Comparison of ENCODE assay signal across 1 cellular context in the genomic region with DNA sequence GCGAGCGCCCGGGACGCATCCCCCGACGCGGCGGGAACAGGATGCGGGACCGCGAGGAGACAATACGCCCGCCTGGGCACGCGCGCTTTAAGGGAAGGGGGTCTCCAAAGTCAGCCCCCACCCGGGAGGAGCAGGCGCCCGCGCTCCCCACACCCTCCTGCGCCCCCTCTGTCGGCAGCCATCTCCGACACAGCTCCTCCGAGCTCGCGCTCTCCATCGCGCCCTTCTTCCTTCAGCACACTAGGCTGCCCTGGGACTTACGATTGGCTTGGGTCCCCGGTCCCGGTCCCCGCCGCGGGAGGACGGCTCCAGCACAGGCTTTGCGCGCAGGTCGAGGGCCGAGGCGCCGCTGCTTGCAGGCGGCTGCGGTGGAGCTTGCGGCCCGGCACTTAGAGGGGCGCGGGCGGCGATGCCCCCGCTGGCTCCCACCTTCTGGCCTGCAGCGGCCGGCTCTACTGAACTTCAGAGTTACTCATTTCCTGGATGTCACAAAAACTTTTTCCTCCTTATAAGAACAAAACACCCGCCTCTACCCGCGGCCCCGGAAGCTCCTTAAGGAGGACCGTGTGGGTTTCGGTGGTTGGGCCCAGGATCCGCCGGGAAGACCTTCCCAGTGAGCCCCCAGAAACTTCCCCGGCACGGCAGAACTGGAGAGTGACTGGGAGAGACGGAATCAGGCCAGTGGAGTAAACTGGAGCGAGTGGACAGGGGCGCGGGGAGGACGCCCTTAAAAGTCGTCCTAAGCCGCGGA.
A peak's percentile ranks its signal among the peaks of the same experiment; 100 is the strongest.
TF ChIP-seq lines count a peak whose summit lies in the region.

A gene with protein sequence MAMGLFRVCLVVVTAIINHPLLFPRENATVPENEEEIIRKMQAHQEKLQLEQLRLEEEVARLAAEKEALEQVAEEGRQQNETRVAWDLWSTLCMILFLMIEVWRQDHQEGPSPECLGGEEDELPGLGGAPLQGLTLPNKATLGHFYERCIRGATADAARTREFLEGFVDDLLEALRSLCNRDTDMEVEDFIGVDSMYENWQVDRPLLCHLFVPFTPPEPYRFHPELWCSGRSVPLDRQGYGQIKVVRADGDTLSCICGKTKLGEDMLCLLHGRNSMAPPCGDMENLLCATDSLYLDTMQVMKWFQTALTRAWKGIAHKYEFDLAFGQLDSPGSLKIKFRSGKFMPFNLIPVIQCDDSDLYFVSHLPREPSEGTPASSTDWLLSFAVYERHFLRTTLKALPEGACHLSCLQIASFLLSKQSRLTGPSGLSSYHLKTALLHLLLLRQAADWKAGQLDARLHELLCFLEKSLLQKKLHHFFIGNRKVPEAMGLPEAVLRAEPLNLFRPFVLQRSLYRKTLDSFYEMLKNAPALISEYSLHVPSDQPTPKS (minus strand): TSS at position 481 of the 751 bp plus-strand sequence. CDS start 22,414 bp downstream, outside the sequence.

TF ChIP-seq in K562, 482 proteins besides CTCF, POLR2A, EP300 and RAD21 (continued from another document and continues in another):
- TF ChIP-seq, protein P1, sequence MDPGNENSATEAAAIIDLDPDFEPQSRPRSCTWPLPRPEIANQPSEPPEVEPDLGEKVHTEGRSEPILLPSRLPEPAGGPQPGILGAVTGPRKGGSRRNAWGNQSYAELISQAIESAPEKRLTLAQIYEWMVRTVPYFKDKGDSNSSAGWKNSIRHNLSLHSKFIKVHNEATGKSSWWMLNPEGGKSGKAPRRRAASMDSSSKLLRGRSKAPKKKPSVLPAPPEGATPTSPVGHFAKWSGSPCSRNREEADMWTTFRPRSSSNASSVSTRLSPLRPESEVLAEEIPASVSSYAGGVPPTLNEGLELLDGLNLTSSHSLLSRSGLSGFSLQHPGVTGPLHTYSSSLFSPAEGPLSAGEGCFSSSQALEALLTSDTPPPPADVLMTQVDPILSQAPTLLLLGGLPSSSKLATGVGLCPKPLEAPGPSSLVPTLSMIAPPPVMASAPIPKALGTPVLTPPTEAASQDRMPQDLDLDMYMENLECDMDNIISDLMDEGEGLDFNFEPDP (CRISPR knock-in tag; IDR thresholded peaks at IDR 0.05), result no peak
- no peak for TF ChIP-seq RBM15 (IDR thresholded peaks at IDR 0.05; ENCODE audit: insufficient read depth, low read length)
- TF ChIP-seq CBFA2T2 (conservative IDR thresholded peaks at IDR 0.05), result no peak
- TF ChIP-seq GTF2F1 (IDR thresholded peaks at IDR 0.05; ENCODE audit: low read depth, low read length), result no peak
- TF ChIP-seq ZBTB5 (IDR thresholded peaks at IDR 0.05), result no peak
- TF ChIP-seq, protein P2, sequence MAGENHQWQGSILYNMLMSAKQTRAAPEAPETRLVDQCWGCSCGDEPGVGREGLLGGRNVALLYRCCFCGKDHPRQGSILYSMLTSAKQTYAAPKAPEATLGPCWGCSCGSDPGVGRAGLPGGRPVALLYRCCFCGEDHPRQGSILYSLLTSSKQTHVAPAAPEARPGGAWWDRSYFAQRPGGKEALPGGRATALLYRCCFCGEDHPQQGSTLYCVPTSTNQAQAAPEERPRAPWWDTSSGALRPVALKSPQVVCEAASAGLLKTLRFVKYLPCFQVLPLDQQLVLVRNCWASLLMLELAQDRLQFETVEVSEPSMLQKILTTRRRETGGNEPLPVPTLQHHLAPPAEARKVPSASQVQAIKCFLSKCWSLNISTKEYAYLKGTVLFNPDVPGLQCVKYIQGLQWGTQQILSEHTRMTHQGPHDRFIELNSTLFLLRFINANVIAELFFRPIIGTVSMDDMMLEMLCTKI (IDR thresholded peaks at IDR 0.05; ENCODE audit: partially characterized antibody), result no peak
- TF ChIP-seq PRPF4 (IDR thresholded peaks at IDR 0.05; ENCODE audit: insufficient read depth, low read depth, low read length, poor library complexity, severe bottlenecking), result no peak
- no peak for TF ChIP-seq NEUROD1 (IDR thresholded peaks at IDR 0.05; ENCODE audit: borderline replicate concordance, low read depth, low read length, partially characterized antibody)
- no peak for TF ChIP-seq WHSC1 (IDR thresholded peaks at IDR 0.05; ENCODE audit: low read length)
- TF ChIP-seq DDX20 (tag; IDR thresholded peaks at IDR 0.05; ENCODE audit: low read depth), result no peak
- TF ChIP-seq HLTF (IDR thresholded peaks at IDR 0.05), result no peak
- TF ChIP-seq ZBTB43 (CRISPR knock-in tag; IDR thresholded peaks at IDR 0.05), result no peak
- peak; percentile 94 for TF ChIP-seq CHD1 (IDR thresholded peaks at IDR 0.05; ENCODE audit: low read length)
- TF ChIP-seq PPARD (CRISPR knock-in tag; IDR thresholded peaks at IDR 0.05), result no peak
- TF ChIP-seq ZNF12 (CRISPR knock-in tag; IDR thresholded peaks at IDR 0.05), result no peak
- TF ChIP-seq NR4A1 (CRISPR knock-in tag; IDR thresholded peaks at IDR 0.05), result no peak
- no peak for TF ChIP-seq NR4A1 (tag; IDR thresholded peaks at IDR 0.05)
- TF ChIP-seq ZNF398 (CRISPR knock-in tag; IDR thresholded peaks at IDR 0.05), result no peak
- no peak for TF ChIP-seq OTX1 (CRISPR knock-in tag; IDR thresholded peaks at IDR 0.05)
- no peak for TF ChIP-seq KDM4B (IDR thresholded peaks at IDR 0.05; ENCODE audit: borderline replicate concordance in 2 of 2, low read depth in 1 of 2)
- TF ChIP-seq E2F4 (CRISPR knock-in tag; IDR thresholded peaks at IDR 0.05; ENCODE audit: low read depth), result no peak
- TF ChIP-seq GABPB1 (CRISPR knock-in tag; IDR thresholded peaks at IDR 0.05), result no peak; the same call in 1 of the 2 replicates
- TF ChIP-seq SETDB1 (IDR thresholded peaks at IDR 0.05; ENCODE audit: low read length), result no peak
- TF ChIP-seq NCOR1 (IDR thresholded peaks at IDR 0.05), result peak; percentile 60
- TF ChIP-seq, protein P3, sequence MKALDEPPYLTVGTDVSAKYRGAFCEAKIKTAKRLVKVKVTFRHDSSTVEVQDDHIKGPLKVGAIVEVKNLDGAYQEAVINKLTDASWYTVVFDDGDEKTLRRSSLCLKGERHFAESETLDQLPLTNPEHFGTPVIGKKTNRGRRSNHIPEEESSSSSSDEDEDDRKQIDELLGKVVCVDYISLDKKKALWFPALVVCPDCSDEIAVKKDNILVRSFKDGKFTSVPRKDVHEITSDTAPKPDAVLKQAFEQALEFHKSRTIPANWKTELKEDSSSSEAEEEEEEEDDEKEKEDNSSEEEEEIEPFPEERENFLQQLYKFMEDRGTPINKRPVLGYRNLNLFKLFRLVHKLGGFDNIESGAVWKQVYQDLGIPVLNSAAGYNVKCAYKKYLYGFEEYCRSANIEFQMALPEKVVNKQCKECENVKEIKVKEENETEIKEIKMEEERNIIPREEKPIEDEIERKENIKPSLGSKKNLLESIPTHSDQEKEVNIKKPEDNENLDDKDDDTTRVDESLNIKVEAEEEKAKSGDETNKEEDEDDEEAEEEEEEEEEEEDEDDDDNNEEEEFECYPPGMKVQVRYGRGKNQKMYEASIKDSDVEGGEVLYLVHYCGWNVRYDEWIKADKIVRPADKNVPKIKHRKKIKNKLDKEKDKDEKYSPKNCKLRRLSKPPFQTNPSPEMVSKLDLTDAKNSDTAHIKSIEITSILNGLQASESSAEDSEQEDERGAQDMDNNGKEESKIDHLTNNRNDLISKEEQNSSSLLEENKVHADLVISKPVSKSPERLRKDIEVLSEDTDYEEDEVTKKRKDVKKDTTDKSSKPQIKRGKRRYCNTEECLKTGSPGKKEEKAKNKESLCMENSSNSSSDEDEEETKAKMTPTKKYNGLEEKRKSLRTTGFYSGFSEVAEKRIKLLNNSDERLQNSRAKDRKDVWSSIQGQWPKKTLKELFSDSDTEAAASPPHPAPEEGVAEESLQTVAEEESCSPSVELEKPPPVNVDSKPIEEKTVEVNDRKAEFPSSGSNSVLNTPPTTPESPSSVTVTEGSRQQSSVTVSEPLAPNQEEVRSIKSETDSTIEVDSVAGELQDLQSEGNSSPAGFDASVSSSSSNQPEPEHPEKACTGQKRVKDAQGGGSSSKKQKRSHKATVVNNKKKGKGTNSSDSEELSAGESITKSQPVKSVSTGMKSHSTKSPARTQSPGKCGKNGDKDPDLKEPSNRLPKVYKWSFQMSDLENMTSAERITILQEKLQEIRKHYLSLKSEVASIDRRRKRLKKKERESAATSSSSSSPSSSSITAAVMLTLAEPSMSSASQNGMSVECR (CRISPR knock-in tag; IDR thresholded peaks at IDR 0.05), result no peak; the same call in 1 of the 2 replicates
- peak; percentile 54; the same call in 1 of the 2 replicates for TF ChIP-seq POLR2AphosphoS5 (IDR thresholded peaks at IDR 0.05; ENCODE audit: control insufficient read depth, insufficient read depth, low read depth, low read length)
- TF ChIP-seq ZFX (CRISPR knock-in tag; IDR thresholded peaks at IDR 0.05), result peak; percentile 59
- TF ChIP-seq GATAD2A (IDR thresholded peaks at IDR 0.05), result no peak
- no peak for TF ChIP-seq GTF2A2 (tag; IDR thresholded peaks at IDR 0.05)
- TF ChIP-seq, protein P4, sequence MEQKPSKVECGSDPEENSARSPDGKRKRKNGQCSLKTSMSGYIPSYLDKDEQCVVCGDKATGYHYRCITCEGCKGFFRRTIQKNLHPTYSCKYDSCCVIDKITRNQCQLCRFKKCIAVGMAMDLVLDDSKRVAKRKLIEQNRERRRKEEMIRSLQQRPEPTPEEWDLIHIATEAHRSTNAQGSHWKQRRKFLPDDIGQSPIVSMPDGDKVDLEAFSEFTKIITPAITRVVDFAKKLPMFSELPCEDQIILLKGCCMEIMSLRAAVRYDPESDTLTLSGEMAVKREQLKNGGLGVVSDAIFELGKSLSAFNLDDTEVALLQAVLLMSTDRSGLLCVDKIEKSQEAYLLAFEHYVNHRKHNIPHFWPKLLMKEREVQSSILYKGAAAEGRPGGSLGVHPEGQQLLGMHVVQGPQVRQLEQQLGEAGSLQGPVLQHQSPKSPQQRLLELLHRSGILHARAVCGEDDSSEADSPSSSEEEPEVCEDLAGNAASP (IDR thresholded peaks at IDR 0.05), result no peak
- TF ChIP-seq, protein P5, sequence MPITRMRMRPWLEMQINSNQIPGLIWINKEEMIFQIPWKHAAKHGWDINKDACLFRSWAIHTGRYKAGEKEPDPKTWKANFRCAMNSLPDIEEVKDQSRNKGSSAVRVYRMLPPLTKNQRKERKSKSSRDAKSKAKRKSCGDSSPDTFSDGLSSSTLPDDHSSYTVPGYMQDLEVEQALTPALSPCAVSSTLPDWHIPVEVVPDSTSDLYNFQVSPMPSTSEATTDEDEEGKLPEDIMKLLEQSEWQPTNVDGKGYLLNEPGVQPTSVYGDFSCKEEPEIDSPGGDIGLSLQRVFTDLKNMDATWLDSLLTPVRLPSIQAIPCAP (CRISPR knock-in tag; IDR thresholded peaks at IDR 0.05; ENCODE audit: borderline replicate concordance), result no peak
- TF ChIP-seq CCAR2 (IDR thresholded peaks at IDR 0.05; ENCODE audit: low read depth, low read length), result no peak
- no peak for TF ChIP-seq ZNF347 (CRISPR knock-in tag; IDR thresholded peaks at IDR 0.05; ENCODE audit: low read depth)
- 0 out of 2 replicates have a peak, but pooled peaks have one; percentile 25 for TF ChIP-seq NFIC (IDR thresholded peaks at IDR 0.05)
- TF ChIP-seq, protein P6, sequence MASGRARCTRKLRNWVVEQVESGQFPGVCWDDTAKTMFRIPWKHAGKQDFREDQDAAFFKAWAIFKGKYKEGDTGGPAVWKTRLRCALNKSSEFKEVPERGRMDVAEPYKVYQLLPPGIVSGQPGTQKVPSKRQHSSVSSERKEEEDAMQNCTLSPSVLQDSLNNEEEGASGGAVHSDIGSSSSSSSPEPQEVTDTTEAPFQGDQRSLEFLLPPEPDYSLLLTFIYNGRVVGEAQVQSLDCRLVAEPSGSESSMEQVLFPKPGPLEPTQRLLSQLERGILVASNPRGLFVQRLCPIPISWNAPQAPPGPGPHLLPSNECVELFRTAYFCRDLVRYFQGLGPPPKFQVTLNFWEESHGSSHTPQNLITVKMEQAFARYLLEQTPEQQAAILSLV (tag; IDR thresholded peaks at IDR 0.05), result no peak
